8 cellular contexts compared by ENCODE assay signal in the genomic region with DNA sequence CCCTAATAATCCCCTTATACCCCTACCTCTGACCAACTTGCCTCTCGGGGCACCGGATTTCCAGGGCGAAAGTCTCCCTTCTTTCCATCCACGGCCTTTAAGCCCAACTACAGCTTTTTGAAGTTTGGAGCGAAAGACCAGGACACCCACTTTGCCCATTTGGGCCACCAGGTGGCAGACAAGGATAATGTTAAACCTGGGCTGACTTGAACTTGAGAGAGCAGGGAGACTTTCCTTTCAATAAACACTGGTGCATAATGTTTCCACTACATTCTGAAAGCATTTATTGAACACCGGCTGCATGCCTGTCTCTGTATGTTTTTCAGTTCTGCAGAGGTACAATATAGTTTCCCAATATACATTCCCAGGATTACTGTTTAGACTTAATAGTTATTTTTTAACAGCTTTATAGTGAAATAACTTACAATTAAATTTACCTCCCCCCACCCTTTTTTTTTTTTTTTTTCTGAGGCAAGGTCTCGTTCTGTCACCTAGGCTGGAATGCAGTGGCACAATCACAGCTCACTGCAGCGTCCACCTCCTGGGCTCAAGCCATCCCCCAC. TPM values are rescaled to one million over a fixed set of nuclear protein-coding genes. Genes with fewer than 3 reads are reported as not detected.
DNase-seq lines count a peak whose midpoint lies in the region; ATAC-seq and TF ChIP-seq lines count a peak whose summit lies in the region.

No MANE protein-coding gene starts in this region.

- peaks cover 7% of the 10 kb centered on the region for H3K9me3 Mint-ChIP-seq in nephron

- DNase-seq in GDM1 (lab: John Stamatoyannopoulos, UW) (peak; percentile 2), Peyer's patch (peak; percentile 74 to 92 (median 85)), fibroblast of lung (ENCODE audit: low read depth in 2 of 2) (peak; percentile 58 to 77)
- DNase-seq in activated T-cell treated with anti-CD3 and anti-CD28 coated beads, Interleukin-2, amount 50 U/mL, for 48 hours: peak; percentile 89 to 91
- peak; percentile 81 for DNase-seq in stimulated activated naive CD8-positive, alpha-beta T cell treated with anti-CD3 and anti-CD28 coated beads, Interleukin-15, Interleukin-2, amounts not matched to agents 100 U/mL and 50 U/mL, for 24 hours

- H3K4me3 ChIP-seq in KMS-11 (IDR thresholded peaks at IDR 0.05; ENCODE audit: insufficient read depth, low read depth, low read length): no peak overlapping the region
- H3K4me3 ChIP-seq in Peyer's patch: no peak overlapping the region
- H3K4me3 ChIP-seq in fibroblast of lung (replicated peaks in 1 of 4; ENCODE audit: control extremely low read depth in 1 of 4, insufficient read depth in 1 of 4, low read depth in 3 of 4, low read length in 4 of 4): no peak overlapping the region

- no peak overlapping the region for H3K4me3 Mint-ChIP-seq in nephron

- H3K9me3 ChIP-seq in Peyer's patch (no peaks in the 10 kb centered on the region), fibroblast of lung (ENCODE audit: control insufficient read depth, insufficient read depth, low read depth, low read length) (no peaks in the 10 kb centered on the region)

- no peak overlapping the region for H3K4me2 ChIP-seq in KMS-11
- H3K4me2 ChIP-seq in fibroblast of lung (ENCODE audit: extremely low read depth, insufficient read depth, low read length): no peak overlapping the region

- H2AFZ ChIP-seq in KMS-11 (ENCODE audit: low read depth): no peak overlapping the region
- H2AFZ ChIP-seq in fibroblast of lung (ENCODE audit: low read length): no peak overlapping the region

- no peaks in the 10 kb centered on the region for H4K20me1 ChIP-seq in KMS-11 (ENCODE audit: insufficient read depth)
- H4K20me1 ChIP-seq in fibroblast of lung (ENCODE audit: control insufficient read depth, extremely low read depth, insufficient read depth, low read length): no peaks in the 10 kb centered on the region

- no peaks in the 10 kb centered on the region for H3K36me3 ChIP-seq in KMS-11 (ENCODE audit: insufficient read depth)
- no peaks in the 10 kb centered on the region for H3K36me3 ChIP-seq in Peyer's patch
- no peaks in the 10 kb centered on the region for H3K36me3 ChIP-seq in fibroblast of lung (ENCODE audit: control insufficient read depth, insufficient read depth, low read length)

- no peak overlapping the region for H3K27ac ChIP-seq in KMS-11
- H3K27ac ChIP-seq in Peyer's patch: peak overlapping the region in 3 of 4 donors; percentile 38 to 89 (median 82)
- no peak overlapping the region for H3K27ac ChIP-seq in fibroblast of lung (ENCODE audit: insufficient read depth, low read length)

- TF ChIP-seq CTCF in KMS-11 (conservative IDR thresholded peaks at IDR 0.05; ENCODE audit: low read depth, low read length) (peak; percentile 84), Peyer's patch (IDR thresholded peaks at IDR 0.05) (peak; percentile 69 to 92 (median 84)), fibroblast of lung (conservative IDR thresholded peaks at IDR 0.05 in 1 of 2, IDR thresholded peaks at IDR 0.05 in 1 of 2; ENCODE audit: low read depth in 1 of 2, low read length in 2 of 2) (peak; percentile 86 to 91), nephron (IDR thresholded peaks at IDR 0.05; ENCODE audit: unreplicated experiment in 3 of 3) (peak; percentile 76 to 82 (median 82))

- H3K9ac ChIP-seq in KMS-11 (no peak overlapping the region), fibroblast of lung (ENCODE audit: insufficient read depth, low read length) (no peak overlapping the region)

- H3K79me2 ChIP-seq in KMS-11 (ENCODE audit: insufficient read depth, low read depth) (no peaks in the 10 kb centered on the region), fibroblast of lung (ENCODE audit: control insufficient read depth, insufficient read depth, low read length) (no peaks in the 10 kb centered on the region)

- peak; percentile 67 for ATAC-seq in stimulated activated naive CD8-positive, alpha-beta T cell treated with anti-CD3 and anti-CD28 coated beads, Interleukin-15, Interleukin-2, amounts not matched to agents 100 U/mL and 50 U/mL, for 24 hours
- no peak for ATAC-seq in GM18505 (IDR thresholded peaks at IDR 0.05; ENCODE audit: unreplicated experiment)

- no peaks in the 10 kb centered on the region for H3K27me3 ChIP-seq in KMS-11 (ENCODE audit: insufficient read depth, low read depth)
- no peaks in the 10 kb centered on the region for H3K27me3 ChIP-seq in Peyer's patch
- H3K27me3 ChIP-seq in fibroblast of lung (ENCODE audit: control insufficient read depth, insufficient read depth, low read length): peaks cover 5% of the 10 kb centered on the region

- peaks cover 16% of the 10 kb centered on the region for H3K27me3 Mint-ChIP-seq in nephron (ENCODE audit: low read depth)

- H3K4me1 Mint-ChIP-seq in nephron: no peaks in the 10 kb centered on the region

- H3K4me1 ChIP-seq in KMS-11 (ENCODE audit: low read depth, poor library complexity, severe bottlenecking): no peaks in the 10 kb centered on the region
- H3K4me1 ChIP-seq in Peyer's patch: peaks cover 0 to 23% (median 2%) of the 10 kb centered on the region in 4 donors
- H3K4me1 ChIP-seq in fibroblast of lung (ENCODE audit: control insufficient read depth, extremely low read depth, insufficient read depth, low read length): no peaks in the 10 kb centered on the region

- H3K36me3 Mint-ChIP-seq in nephron (ENCODE audit: low read depth): peaks cover 3% of the 10 kb centered on the region

- TF ChIP-seq POLR2A in Peyer's patch (IDR thresholded peaks at IDR 0.05) (no peak), GM18505 (IDR thresholded peaks at IDR 0.05; ENCODE audit: borderline replicate concordance, extremely low read depth, insufficient read depth, insufficient read length) (no peak)

- no peak overlapping the region for H3K27ac Mint-ChIP-seq in nephron

RNA-seq across cellular contexts. Expression of gene CES3, which starts 6.9 kb away (rescaled TPM):
- total RNA-seq in Peyer's patch (100 to 1,000 TPM in 3 of 4 donors, 10 to 100 TPM in 1; 28.9 to 227 (median 161) TPM), fibroblast of lung (0.77 and 1.3 TPM in 2 replicates)
- polyA plus RNA-seq in fibroblast of lung: 0.01 and 0.07 TPM in 2 replicates
- not detected in 2 replicates for polyA plus RNA-seq in fibroblast of lung (2012)
- polyA minus RNA-seq in fibroblast of lung (ENCODE audit: low replicate concordance): not detected in 2 replicates

RNA-seq across cellular contexts. Expression of gene CES2, which starts 18.9 kb away (rescaled TPM):
- 1,000 to 10,000 TPM in 3 of 4 donors, 100 to 1,000 TPM in 1; 113 to 4,512 (median 3,000) TPM for total RNA-seq in Peyer's patch
- 38.0 and 47.6 TPM in 2 replicates for total RNA-seq in fibroblast of lung
- 22.9 and 26.9 TPM in 2 replicates for polyA plus RNA-seq in fibroblast of lung
- polyA plus RNA-seq in fibroblast of lung (2012): 24.6 and 28.6 TPM in 2 replicates
- 34.6 and 51.2 TPM in 2 replicates for polyA minus RNA-seq in fibroblast of lung (ENCODE audit: low replicate concordance)

RNA-seq across cellular contexts. Expression of gene CIAO2B, which starts 20.0 kb away (rescaled TPM):
- total RNA-seq in Peyer's patch: 10 to 100 TPM; 28.1 to 72.7 (median 55.2) TPM
- total RNA-seq in fibroblast of lung: 188 and 217 TPM in 2 replicates
- 115 and 138 TPM in 2 replicates for polyA plus RNA-seq in fibroblast of lung
- 176 and 223 TPM in 2 replicates for polyA plus RNA-seq in fibroblast of lung (2012)
- 179 and 191 TPM in 2 replicates for polyA minus RNA-seq in fibroblast of lung (ENCODE audit: low replicate concordance)

RNA-seq across cellular contexts. Expression of gene RRAD, which starts 28.8 kb away (rescaled TPM):
- 1 to 10 TPM in 3 of 4 donors, under 1 TPM in 1; 0.53 to 4.1 (median 2.8) TPM for total RNA-seq in Peyer's patch
- 41.1 and 83.7 TPM in 2 replicates for total RNA-seq in fibroblast of lung
- polyA plus RNA-seq in fibroblast of lung: 7.8 and 11.6 TPM in 2 replicates
- 16.7 and 19.7 TPM in 2 replicates for polyA plus RNA-seq in fibroblast of lung (2012)
- polyA minus RNA-seq in fibroblast of lung (ENCODE audit: low replicate concordance): 3.4 and 4.5 TPM in 2 replicates

RNA-seq across cellular contexts. Expression of gene CES4A, which starts 34.2 kb away (rescaled TPM):
- 10 to 100 TPM; 13.7 to 26.5 (median 17.9) TPM for total RNA-seq in Peyer's patch
- 2.1 TPM in 2 replicates for total RNA-seq in fibroblast of lung
- 1.3 and 2.3 TPM in 2 replicates for polyA plus RNA-seq in fibroblast of lung
- polyA plus RNA-seq in fibroblast of lung (2012): 0.87 and 1.4 TPM in 2 replicates
- polyA minus RNA-seq in fibroblast of lung (ENCODE audit: low replicate concordance): 3.8 TPM in 1 of 2 replicates, not detected in the other

Comparison
In these comparisons a context has a peak if more than half of its experiments do, and no peak if none do; other contexts are left out.
1. DNase-seq: peak in every context shown above with its lines; median percentile 90 in activated T-cell treated with anti-CD3 and anti-CD28 coated beads, Interleukin-2, amount 50 U/mL, for 48 hours; 85 in Peyer's patch; 81 in stimulated activated naive CD8-positive, alpha-beta T cell treated with anti-CD3 and anti-CD28 coated beads, Interleukin-15, Interleukin-2, amounts not matched to agents 100 U/mL and 50 U/mL, for 24 hours; 68 in fibroblast of lung; 2 in GDM1.
2. H3K27ac ChIP-seq: peak in Peyer's patch (3 of 4); none in KMS-11 (single experiment) and fibroblast of lung (single experiment).
3. RNA of gene CES3, which starts 6.9 kb away (total RNA-seq): 28.9 to 227 TPM in Peyer's patch; 0.77 to 1.3 TPM in fibroblast of lung; every median in the first group is over 10 times any median in the second.
4. Peak in every context shown above with its lines, with median percentiles within 50 percentile points of each other: CTCF ChIP-seq.